ENCODE assay signal across 10 cellular contexts in the genomic region with DNA sequence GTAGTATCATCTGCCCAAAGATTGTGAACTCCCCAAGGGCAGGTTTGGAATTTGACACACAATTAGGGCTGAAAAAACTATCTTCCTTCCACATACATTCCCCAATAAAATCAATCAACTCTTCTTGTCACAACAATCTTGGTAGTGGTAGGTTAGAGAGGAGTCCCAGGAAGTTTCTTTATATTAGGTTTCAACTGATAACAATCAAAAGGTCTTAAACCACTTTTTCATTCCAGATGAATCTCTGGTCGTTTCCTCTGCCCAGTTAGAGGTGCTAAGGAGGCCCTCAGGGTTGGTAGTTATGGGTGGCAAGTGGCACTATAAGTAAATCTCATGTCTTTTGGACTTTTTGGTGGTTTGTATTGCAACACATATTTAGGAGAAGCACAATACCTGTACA. TPM values are rescaled to one million over a fixed set of nuclear protein-coding genes. Genes with fewer than 3 reads are reported as not detected.
DNase-seq lines count a peak whose midpoint lies in the region; ATAC-seq and TF ChIP-seq lines count a peak whose summit lies in the region.
"Had no signal": no experiment of that assay in that cellular context is flagged by ENCODE, and none has a peak within 500 bp of the region (broad histone marks: within the 10 kb centered on the region; RNA-seq: fewer than 3 reads in every experiment).

No MANE protein-coding gene starts in this region.

- H3K9me2 ChIP-seq in MM.1S (replicated peaks; ENCODE audit: insufficient read depth, low read length) = no peaks in the 10 kb centered on the region

- WGBS in lower leg skin, 2 donors = 46 to 47% methylated on average over 1 of the region's 1 CpG

- H3K4me2 ChIP-seq in MM.1S (ENCODE audit: low read depth, low read length) = peak overlapping the region; percentile 97; the same call in 1 of the 2 replicates
- H3K4me2 ChIP-seq in osteoblast (ENCODE audit: insufficient read depth, low read length) = peak overlapping the region; percentile 97

- H3K79me2 ChIP-seq in MM.1S (ENCODE audit: low read length) (peaks cover 33% of the 10 kb centered on the region), osteoblast (ENCODE audit: insufficient read depth, low read length) (peaks cover 49% of the 10 kb centered on the region)

- POLR2A ChIA-PET in CD4-positive, alpha-beta memory T cell (lab: Charles Lee; ENCODE audit: partially characterized antibody) = interaction anchor here (1.3 kb wide), 1 partner anchor 287 kb away, joined by 3 read pairs; no protein-coding TSS in a partner anchor

- H3K9me3 Mint-ChIP-seq in CD4-positive, alpha-beta memory T cell = peaks cover 0 to 7% (median 0%) of the 10 kb centered on the region in 8 donors
- H3K9me3 Mint-ChIP-seq in dendritic cell treated with granulocyte-macrophage colony-stimulating factor and Interleukin-4, amounts not matched to agents 40 ng/mL and 50 ng/mL, for 4 days = no peaks in the 10 kb centered on the region

- no peak for ATAC-seq in mucosa of descending colon

- peaks cover 15 to 31% of the 10 kb centered on the region in 2 donors for H3K36me3 Mint-ChIP-seq in CD4-positive, alpha-beta memory T cell
- H3K36me3 Mint-ChIP-seq in dendritic cell treated with granulocyte-macrophage colony-stimulating factor and Interleukin-4, amounts not matched to agents 40 ng/mL and 50 ng/mL, for 4 days (ENCODE audit: low read depth) = peaks cover 33% of the 10 kb centered on the region

- no peak overlapping the region for H3K27ac ChIP-seq in CD4-positive, alpha-beta memory T cell (ENCODE audit: low read depth, low read length)
- no peak overlapping the region for H3K27ac ChIP-seq in MM.1S (ENCODE audit: low read length)
- H3K27ac ChIP-seq in osteoblast (ENCODE audit: low read depth, low read length) = peak overlapping the region; percentile 97

- peak overlapping the region in 1 of 2 donors; percentile 93 for H3K4me3 ChIP-seq in CD4-positive, alpha-beta memory T cell (ENCODE audit: low read length in 2 of 2)
- no peak overlapping the region for H3K4me3 ChIP-seq in MM.1S (ENCODE audit: low read length)
- peak overlapping the region; percentile 96 for H3K4me3 ChIP-seq in osteoblast (ENCODE audit: insufficient read depth, low read length)
- no peak overlapping the region for H3K4me3 ChIP-seq in mucosa of descending colon
- no peak overlapping the region for H3K4me3 ChIP-seq in lower leg skin (ENCODE audit: low read depth, poor library complexity, severe bottlenecking)

- H4K20me1 ChIP-seq in MM.1S (ENCODE audit: insufficient read depth, low read length) (no peaks in the 10 kb centered on the region; the same call in 1 of the 2 replicates), osteoblast (ENCODE audit: insufficient read depth, low read length) (peaks cover 29% of the 10 kb centered on the region)

- H3K4me1 ChIP-seq in CD4-positive, alpha-beta memory T cell (ENCODE audit: insufficient read depth, low read length) = peaks cover 37% of the 10 kb centered on the region
- peaks cover 17% of the 10 kb centered on the region for H3K4me1 ChIP-seq in MM.1S (ENCODE audit: low read length)
- peaks cover 26% of the 10 kb centered on the region for H3K4me1 ChIP-seq in osteoblast (ENCODE audit: insufficient read depth, low read length)
- peaks cover 19% of the 10 kb centered on the region for H3K4me1 ChIP-seq in mucosa of descending colon (ENCODE audit: low read depth)

- H2AFZ ChIP-seq in MM.1S (ENCODE audit: low read length) (no peak overlapping the region), osteoblast (ENCODE audit: low read length) (peak overlapping the region; percentile 84)

- peaks cover 24% of the 10 kb centered on the region for H3F3A ChIP-seq in MM.1S (ENCODE audit: insufficient read depth, low read length)

- H3K9ac ChIP-seq in MM.1S (ENCODE audit: low read length) = 0 out of 2 replicates have a peak overlapping the region, but pooled peaks have one; percentile 99

- H3K36me3 ChIP-seq in CD4-positive, alpha-beta memory T cell (ENCODE audit: insufficient read depth, low read length) = peaks cover 12% of the 10 kb centered on the region
- H3K36me3 ChIP-seq in MM.1S (replicated peaks; ENCODE audit: insufficient read depth, low read length) = peaks cover 16% of the 10 kb centered on the region
- peaks cover 22% of the 10 kb centered on the region for H3K36me3 ChIP-seq in osteoblast (ENCODE audit: insufficient read depth, low read length)
- H3K36me3 ChIP-seq in mucosa of descending colon (ENCODE audit: low read depth) = no peaks in the 10 kb centered on the region

- H3K27me3 Mint-ChIP-seq in CD4-positive, alpha-beta memory T cell = peaks cover 0 to 6% of the 10 kb centered on the region in 2 donors
- peaks cover 7% of the 10 kb centered on the region for H3K27me3 Mint-ChIP-seq in dendritic cell treated with granulocyte-macrophage colony-stimulating factor and Interleukin-4, amounts not matched to agents 40 ng/mL and 50 ng/mL, for 4 days

- intact Hi-C loops in CD4-positive, alpha-beta memory T cell (cut with micrococcal nuclease) = loop anchor here (5.0 to 10.0 kb wide), 4 partner anchors 148 to 1157 kb away; a partner anchor contains a TSS
- intact Hi-C loops in dendritic cell treated with granulocyte-macrophage colony-stimulating factor and Interleukin-4, amounts not matched to agents 40 ng/mL and 50 ng/mL, for 4 days (cut with micrococcal nuclease) = loop anchor here (5.0 kb wide), 1 partner anchor 113 kb away; no protein-coding TSS in a partner anchor
- intact Hi-C loops in mucosa of descending colon (cut with DNase I, micrococcal nuclease) (loop anchor here in 1 of 2 donors (10.0 kb wide), 1 partner anchor 291 kb away; no protein-coding TSS in a partner anchor), lower leg skin (cut with DNase I; ENCODE audit: low total_unique reads) (no loop called here)

- no peak for DNase-seq in CD4-positive, alpha-beta memory T cell
- no peak for DNase-seq in MM.1S
- DNase-seq in osteoblast (ENCODE audit: insufficient read length, low spot score, missing footprints) = peak; percentile 66
- DNase-seq in superior temporal gyrus (ENCODE audit: extremely low spot score) = no peak
- DNase-seq in activated CD4-positive, CD25-positive, alpha-beta regulatory T cell treated with anti-CD3 and anti-CD28 coated beads, Interleukin-2, amount 50 U/mL, for 72 hours = no peak
- no peak for DNase-seq in mucosa of descending colon
- DNase-seq in lower leg skin (ENCODE audit: low spot score in 2 of 2) = no peak
- DNase-seq: GOT3, NCI-H187 treated with DMSO at 0.1 percent for 48 hours had no signal

- no peak for TF ChIP-seq POLR2A in lower leg skin (IDR thresholded peaks at IDR 0.05)

- peak overlapping the region; percentile 91 to 99 (median 99) for H3K27ac Mint-ChIP-seq in CD4-positive, alpha-beta memory T cell
- H3K27ac Mint-ChIP-seq in dendritic cell treated with granulocyte-macrophage colony-stimulating factor and Interleukin-4, amounts not matched to agents 40 ng/mL and 50 ng/mL, for 4 days = peak overlapping the region; percentile 99

- no peaks in the 10 kb centered on the region for H3K9me3 ChIP-seq in CD4-positive, alpha-beta memory T cell (ENCODE audit: control insufficient read depth in 1 of 2, low read length in 2 of 2)
- H3K9me3 ChIP-seq in MM.1S (replicated peaks; ENCODE audit: insufficient read depth, low read length) (no peaks in the 10 kb centered on the region), osteoblast (ENCODE audit: low read depth, low read length) (no peaks in the 10 kb centered on the region), mucosa of descending colon (no peaks in the 10 kb centered on the region)

- H3K4me1 Mint-ChIP-seq in CD4-positive, alpha-beta memory T cell = peaks cover 27 to 51% (median 29%) of the 10 kb centered on the region in 4 donors
- peaks cover 42% of the 10 kb centered on the region for H3K4me1 Mint-ChIP-seq in dendritic cell treated with granulocyte-macrophage colony-stimulating factor and Interleukin-4, amounts not matched to agents 40 ng/mL and 50 ng/mL, for 4 days (ENCODE audit: low read depth)

- H3K4me3 Mint-ChIP-seq in CD4-positive, alpha-beta memory T cell = peak overlapping the region; percentile 94 to 99 (median 96)
- H3K4me3 Mint-ChIP-seq in dendritic cell treated with granulocyte-macrophage colony-stimulating factor and Interleukin-4, amounts not matched to agents 40 ng/mL and 50 ng/mL, for 4 days = peak overlapping the region; percentile 93

- no peak for TF ChIP-seq CTCF in MM.1S (IDR thresholded peaks at IDR 0.05; ENCODE audit: low read length)
- no peak for TF ChIP-seq CTCF in osteoblast (IDR thresholded peaks at IDR 0.05; ENCODE audit: extremely low read depth, low read depth, low read length)
- TF ChIP-seq CTCF in mucosa of descending colon (IDR thresholded peaks at IDR 0.05) = no peak
- no peak for TF ChIP-seq CTCF in lower leg skin (IDR thresholded peaks at IDR 0.05)

- CTCF ChIA-PET in CD4-positive, alpha-beta memory T cell (lab: Charles Lee; ENCODE audit: partially characterized antibody) = interaction anchor here (1.5 kb wide), 1 partner anchor 287 kb away, joined by 4 read pairs; no protein-coding TSS in a partner anchor

- no peaks in the 10 kb centered on the region for H3K27me3 ChIP-seq in CD4-positive, alpha-beta memory T cell (ENCODE audit: insufficient read depth, low read length)
- no peaks in the 10 kb centered on the region for H3K27me3 ChIP-seq in MM.1S (replicated peaks; ENCODE audit: insufficient read depth, low read length)
- no peaks in the 10 kb centered on the region for H3K27me3 ChIP-seq in osteoblast (ENCODE audit: insufficient read depth, low read length)

RNA-seq across cellular contexts. Expression of a gene that starts 1.7 kb away (rescaled TPM):
- total RNA-seq in CD4-positive, alpha-beta memory T cell = 100 to 1,000 TPM; 200 to 208 TPM
- 10 to 100 TPM; 46.8 to 73.6 TPM for polyA plus RNA-seq in CD4-positive, alpha-beta memory T cell
- total RNA-seq in osteoblast (919 and 1,020 TPM in 2 replicates), mucosa of descending colon (100 to 1,000 TPM in 2 of 3 donors, 10 to 100 TPM in 1; 82.9 to 216 (median 143) TPM), lower leg skin (1,000 to 10,000 TPM in 1 of 4 donors, 100 to 1,000 TPM in 3; 487 to 1,086 (median 587) TPM)
